In the genomic region with DNA sequence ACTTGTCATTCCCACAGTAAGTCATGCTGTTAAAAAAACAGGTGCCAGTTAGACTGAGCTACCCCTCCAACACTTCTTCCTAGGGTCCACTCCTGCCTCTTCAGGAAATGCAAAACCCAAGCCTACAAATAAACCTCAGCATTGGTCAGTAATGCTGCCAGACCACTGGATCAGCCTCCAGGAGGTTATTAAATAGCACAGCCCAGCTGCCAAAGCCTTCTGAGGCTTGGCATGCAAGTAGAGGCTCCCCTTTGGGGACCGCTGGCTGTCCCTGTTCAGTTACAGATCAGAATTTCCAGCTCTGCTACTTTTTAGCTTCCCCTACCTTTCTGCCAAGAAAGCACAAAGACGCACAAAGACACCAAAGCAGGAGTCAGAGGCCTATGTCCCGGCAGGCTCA, we compare ENCODE assay signal across 23 cellular contexts. TPM values are rescaled to one million over a fixed set of nuclear protein-coding genes. Genes with fewer than 3 reads are reported as not detected.
A peak's percentile ranks its signal among the peaks of the same experiment; 100 is the strongest.
DNase-seq lines count a peak whose midpoint lies in the region; ATAC-seq and TF ChIP-seq lines count a peak whose summit lies in the region.
"Had no signal": no experiment of that assay in that cellular context is flagged by ENCODE, and none has a peak within 500 bp of the region (broad histone marks: within the 10 kb centered on the region; RNA-seq: fewer than 3 reads in every experiment).

No MANE protein-coding gene starts in this region.

- H3K36me3 ChIP-seq in cardiac muscle cell (no peaks in the 10 kb centered on the region), skeletal muscle tissue (ENCODE audit: control insufficient read depth in 3 of 3, insufficient read depth in 3 of 3, low read length in 3 of 3) (no peaks in the 10 kb centered on the region)
- H3K36me3 ChIP-seq: BLaER1, SJSA1 had no signal

- H3K27ac ChIP-seq in cardiac muscle cell: peak overlapping the region; percentile 10
- H3K27ac ChIP-seq in skeletal muscle tissue (ENCODE audit: low read depth, low read length): peak overlapping the region; percentile 29
- H3K27ac ChIP-seq: 22Rv1, BLaER1, HL-60, SJSA1 had no signal

- intact Hi-C loops in left ventricle myocardium superior (cut with micrococcal nuclease): no loop called here

- H3K9ac ChIP-seq in skeletal muscle tissue (ENCODE audit: low read depth in 1 of 3, low read length in 3 of 3): peak overlapping the region in 1 of 3 donors; percentile 55
- H3K9ac ChIP-seq: BLaER1 had no signal

- TF ChIP-seq CTCF in cardiac muscle cell (IDR thresholded peaks at IDR 0.05; ENCODE audit: low read depth, low read length): no peak

- H3K4me3 ChIP-seq in cardiac muscle cell: no peak overlapping the region
- no peak overlapping the region for H3K4me3 ChIP-seq in skeletal muscle tissue (ENCODE audit: low read length in 3 of 3)
- H3K4me3 ChIP-seq: BLaER1, SJSA1 had no signal

- H3K27me3 ChIP-seq in cardiac muscle cell (no peaks in the 10 kb centered on the region), skeletal muscle tissue (ENCODE audit: control insufficient read depth in 3 of 3, insufficient read depth in 3 of 3, low read length in 3 of 3) (no peaks in the 10 kb centered on the region)
- H3K27me3 ChIP-seq: BLaER1, SJSA1 had no signal

- DNase-seq in cardiac muscle cell (ENCODE audit: low read depth in 1 of 2, low spot score in 1 of 2) (no peak), left ventricle myocardium superior (no peak), myocyte (ENCODE audit: low read depth) (peak; percentile 89), HK-2 (ENCODE audit: unreplicated experiment) (no peak), NCI-H446 treated with DMSO at 0.1 percent for 48 hours (lab: John Stamatoyannopoulos, UW) (no peak), NCI-H2227 treated with DMSO at 0.1 percent for 48 hours (lab: John Stamatoyannopoulos, UW) (no peak)
- DNase-seq: CD4-positive, CD25-positive, alpha-beta regulatory T cell; DMS153; DND-41; NCI-H1105; NCI-H1436 treated with DMSO at 0.1 percent for 48 hours; NCI-H187 treated with DMSO at 0.1 percent for 48 hours; NCI-H2171 treated with DMSO at 0.1 percent for 48 hours; NCI-H524 treated with DMSO at 0.1 percent for 48 hours; PC-3; Right ventricle myocardium superior had no signal

- H3K4me1 ChIP-seq in cardiac muscle cell (ENCODE audit: low read depth) (peaks cover 24% of the 10 kb centered on the region), skeletal muscle tissue (ENCODE audit: control insufficient read depth in 3 of 3, insufficient read depth in 3 of 3, low read length in 3 of 3) (peaks cover 28 to 38% (median 31%) of the 10 kb centered on the region in 3 donors)
- H3K4me1 ChIP-seq: BLaER1 had no signal

- H3K9me3 ChIP-seq in cardiac muscle cell (ENCODE audit: low read depth): no peaks in the 10 kb centered on the region
- H3K9me3 ChIP-seq in skeletal muscle tissue (ENCODE audit: control insufficient read depth in 3 of 3, low read length in 3 of 3): no peaks in the 10 kb centered on the region
- H3K9me3 ChIP-seq: BLaER1, SJSA1 had no signal

- no peak for ATAC-seq in left ventricle myocardium superior
- ATAC-seq in GM19397 (IDR thresholded peaks at IDR 0.05; ENCODE audit: unreplicated experiment): no peak
- ATAC-seq: HCT116, PC-3 had no signal

RNA-seq across cellular contexts. Expression of a gene that starts 33.3 kb away (rescaled TPM):
- total RNA-seq in cardiac muscle cell (32.7 and 61.3 TPM in 2 replicates), left ventricle myocardium superior (12.1 TPM), myocyte (5.2 and 7.0 TPM in 2 replicates), skeletal muscle tissue (6.3 TPM)
- polyA plus RNA-seq in cardiac muscle cell: 29.0 and 55.4 TPM in 2 replicates
- polyA plus RNA-seq in myocyte (2012): 14.9 TPM
